Comparison of ENCODE assay signal across 20 cellular contexts in genomic region chr9:19470567-19470966, GRCh38.
"Had no signal": no experiment of that assay in that cellular context is flagged by ENCODE, and none has a peak within 500 bp of the region (broad histone marks: within the 10 kb centered on the region; RNA-seq: fewer than 3 reads in every experiment).

No MANE protein-coding gene starts in this region.

- H3K36me3 ChIP-seq: gastroesophageal sphincter, left lung, neutrophil, upper lobe of left lung had no signal

- H3K4me3 ChIP-seq: gastroesophageal sphincter, left lung, mucosa of descending colon, skin epidermis, testis, upper lobe of left lung had no signal

- H3K27ac ChIP-seq: epithelial cell of prostate, gastroesophageal sphincter, left lung, neutrophil, skin epidermis, testis, upper lobe of left lung had no signal

- DNase-seq: activated B cell treated with CpG ODN at 0.5 μM for 24 hours; activated CD4-positive, alpha-beta T cell treated with anti-CD3 and anti-CD28 coated beads, Interleukin-2, amount 10 ng/mL, durations not matched to agents 24 days and 14 days; activated CD8-positive, alpha-beta T cell treated with anti-CD3 and anti-CD28 coated beads, Interleukin-2, amount 10 ng/mL, durations not matched to agents 7 days and 5 days; activated gamma-delta T cell treated with Interleukin-2 at 50 U/mL for 16 hours; cerebellar nuclear complex; effector memory CD8-positive, alpha-beta T cell; islet precursor cell; left lung; mammary epithelial cell; mucosa of descending colon; natural killer cell; stimulated activated CD4-positive, alpha-beta T cell treated with anti-CD3 and anti-CD28 coated beads, Interleukin-4, amount 100 ng/mL, for 24 hours; stimulated activated naive CD4-positive, alpha-beta T cell treated with Interleukin-2 at 50 U/mL for 16 hours; SW 1271; upper lobe of left lung had no signal

- H3K27me3 ChIP-seq: gastroesophageal sphincter, left lung, testis, upper lobe of left lung had no signal

- H3K9me3 ChIP-seq: gastroesophageal sphincter, left lung, mucosa of descending colon, neutrophil, testis, upper lobe of left lung had no signal

- H3K4me1 ChIP-seq: left lung had no signal
